ENCODE assay signal across 19 cellular contexts in genomic region chr17:72409405-72410002, GRCh38.
DNase-seq lines count a peak whose midpoint lies in the region; ATAC-seq, FAIRE-seq and TF ChIP-seq lines count a peak whose summit lies in the region.
"Had no signal": no experiment of that assay in that cellular context is flagged by ENCODE, and none has a peak within 500 bp of the region (broad histone marks: within the 10 kb centered on the region; RNA-seq: fewer than 3 reads in every experiment).

No MANE protein-coding gene starts in this region.

- H3K9me1 ChIP-seq in K562 (ENCODE audit: control insufficient read depth, insufficient read depth, low read length): no peaks in the 10 kb centered on the region

- H3K9me3 Mint-ChIP-seq in activated naive CD8-positive, alpha-beta T cell treated with anti-CD3 and anti-CD28 coated beads, Interleukin-2, amount 50 U/mL, for 24 hours: peaks cover 12% of the 10 kb centered on the region
- H3K9me3 Mint-ChIP-seq: activated CD4-positive, alpha-beta T cell treated with anti-CD3 and anti-CD28 coated beads, Interleukin-2, amount 10 ng/mL, durations not matched to agents 7 days and 5 days had no signal

- no peak for TF ChIP-seq RAD21 in HCT116 (IDR thresholded peaks at IDR 0.05; ENCODE audit: low read depth)
- no peak for TF ChIP-seq RAD21 in K562 (CRISPR knock-in tag; conservative IDR thresholded peaks at IDR 0.05 in 1 of 2, IDR thresholded peaks at IDR 0.05 in 1 of 2)

- no peaks in the 10 kb centered on the region for H3K36me3 Mint-ChIP-seq in activated naive CD8-positive, alpha-beta T cell treated with anti-CD3 and anti-CD28 coated beads, Interleukin-2, amount 50 U/mL, for 24 hours (ENCODE audit: low read depth)

- H3K9me3 ChIP-seq in HCT116 (ENCODE audit: control insufficient read depth in 1 of 2, insufficient read depth in 1 of 2, low read depth in 1 of 2, low read length in 2 of 2): no peaks in the 10 kb centered on the region
- no peaks in the 10 kb centered on the region for H3K9me3 ChIP-seq in K562 (replicated peaks; ENCODE audit: control insufficient read depth, insufficient read depth, low read depth, low read length)
- H3K9me3 ChIP-seq: ovary, testis had no signal

- no TSS peak for BruUV-seq in HCT116 (replicated peaks; lab: Mats Ljungman, UMichigan)
- no TSS peak for BruUV-seq in K562 (replicated peaks; lab: Mats Ljungman, UMichigan)

- H3K27ac Mint-ChIP-seq in activated naive CD8-positive, alpha-beta T cell treated with anti-CD3 and anti-CD28 coated beads, Interleukin-2, amount 50 U/mL, for 24 hours: no peak overlapping the region
- H3K27ac Mint-ChIP-seq: activated CD4-positive, alpha-beta T cell treated with anti-CD3 and anti-CD28 coated beads, Interleukin-2, amount 10 ng/mL, durations not matched to agents 7 days and 5 days had no signal

- POLR2A ChIA-PET in HCT116 (lab: Charles Lee) (interaction anchor here (1.1 to 6.0 kb wide), 5 partner anchors 7 to 289 kb away, joined by 4 to 20 read pairs (median 8); partner anchors contain the start of gene SOX9), K562 (lab: Yijun Ruan, JAX) (no interaction called here)

- H4K20me1 ChIP-seq in HCT116 (ENCODE audit: insufficient read depth): no peaks in the 10 kb centered on the region
- no peaks in the 10 kb centered on the region for H4K20me1 ChIP-seq in K562 (replicated peaks; ENCODE audit: control insufficient read depth, insufficient read depth, low read length)

- ATAC-seq in HCT116 (no peak), K562 (no peak), GM21723 (IDR thresholded peaks at IDR 0.05; ENCODE audit: unreplicated experiment) (no peak), GM21619 (IDR thresholded peaks at IDR 0.05; ENCODE audit: unreplicated experiment) (no peak), HG02840 (IDR thresholded peaks at IDR 0.05; ENCODE audit: low FRiP score, unreplicated experiment) (no peak)
- no peak for ATAC-seq in activated naive CD8-positive, alpha-beta T cell treated with anti-CD3 and anti-CD28 coated beads, Interleukin-2, amount 50 U/mL, for 24 hours

- H3K4me3 ChIP-seq in HCT116 (replicated peaks in 1 of 2; ENCODE audit: low read depth in 1 of 2, low read length in 2 of 2) (no peak overlapping the region), K562 (no peak overlapping the region)
- H3K4me3 ChIP-seq: coronary artery, ovary, testis had no signal

- TF ChIP-seq EP300 in K562 (IDR thresholded peaks at IDR 0.05; ENCODE audit: low read length): no peak

- RAD21 ChIA-PET in HCT116 (lab: Charles Lee; ENCODE audit: low non-redundant PET in 1 of 2, low total read pairs in 2 of 2, uncharacterized antibody in 2 of 2, unreplicated experiment in 2 of 2): no interaction called here

- H3K79me2 ChIP-seq in HCT116 (ENCODE audit: insufficient read depth, low read length): peaks cover 33% of the 10 kb centered on the region; the same call in 1 of the 2 replicates
- no peaks in the 10 kb centered on the region for H3K79me2 ChIP-seq in K562 (ENCODE audit: control insufficient read depth, insufficient read depth, low read length)

- TF ChIP-seq POLR2A in GM12891 (IDR thresholded peaks at IDR 0.05; ENCODE audit: low read depth, low read length) (no peak), HCT116 (IDR thresholded peaks at IDR 0.05; ENCODE audit: borderline replicate concordance, extremely low read depth, insufficient read depth, insufficient read length) (no peak), K562 (conservative IDR thresholded peaks at IDR 0.05) (no peak)

- FAIRE-seq in GM12891 (lab: Jason Lieb, UNC) (no peak), K562 (lab: Jason Lieb, UNC) (no peak)

- WGBS in K562 (ENCODE audit: insufficient coverage, low coverage, missing lambda C conversion rate): 0% methylated on average over 2 of the region's 2 CpGs

- H3K27ac ChIP-seq in HCT116 (ENCODE audit: low read depth, low read length): no peak overlapping the region; the same call in 1 of the 2 replicates
- H3K27ac ChIP-seq in K562 (ENCODE audit: extremely low read depth, low read depth, low read length): no peak overlapping the region
- H3K27ac ChIP-seq: coronary artery, ovary, testis had no signal

- H3K27me3 ChIP-seq in HCT116 (ENCODE audit: insufficient read depth, low read length) (no peaks in the 10 kb centered on the region), K562 (ENCODE audit: control insufficient read depth in 2 of 2, insufficient read depth in 2 of 2, low read length in 2 of 2) (no peaks in the 10 kb centered on the region; a peak in 1 of 5 replicates)
- H3K27me3 ChIP-seq: ovary, testis had no signal

- CTCF ChIA-PET in HCT116 (lab: Charles Lee) (interaction anchor here (1.3 kb wide), 1 partner anchor 22 kb away, joined by 4 read pairs; no protein-coding TSS in a partner anchor), K562 (lab: Yijun Ruan, JAX; ENCODE audit: low intra/inter-chr PET ratio) (no interaction called here)

- H3K36me3 ChIP-seq in HCT116 (ENCODE audit: control insufficient read depth in 1 of 2, insufficient read depth in 2 of 2, low read length in 2 of 2) (no peaks in the 10 kb centered on the region), K562 (ENCODE audit: control insufficient read depth, insufficient read depth, low read length) (no peaks in the 10 kb centered on the region)
- H3K36me3 ChIP-seq: ovary had no signal

- intact Hi-C loops in HCT116 (cut with micrococcal nuclease) (no loop called here), K562 (cut with micrococcal nuclease) (no loop called here)

- H3K4me2 ChIP-seq in HCT116 (ENCODE audit: low read length) (peak overlapping the region; percentile 77; the same call in 1 of the 2 replicates), K562 (ENCODE audit: insufficient read depth, low read length) (no peak overlapping the region)

- DNase-seq in GM12891 (ENCODE audit: insufficient read length, low spot score): no peak
- DNase-seq in HCT116 (ENCODE audit: low read depth, low spot score): no peak
- DNase-seq in NAMALWA (ENCODE audit: low spot score): peak; percentile 20
- no peak for DNase-seq in K562 (ENCODE audit: extremely low read depth in 1 of 4, low spot score in 3 of 4)
- no peak for DNase-seq in activated naive CD8-positive, alpha-beta T cell treated with anti-CD3 and anti-CD28 coated beads, Interleukin-2, amount 50 U/mL, for 24 hours
- DNase-seq: activated CD4-positive, alpha-beta T cell treated with anti-CD3 and anti-CD28 coated beads, Interleukin-2, amount 10 ng/mL, durations not matched to agents 7 days and 5 days; activated naive CD4-positive, alpha-beta T cell treated with Interleukin-2 at 50 U/mL for 16 hours; AML-193; NCI-H1417; ovary; SHP77 treated with DMSO at 0.1 percent for 48 hours; stimulated activated CD4-positive, alpha-beta T cell treated with anti-CD3 and anti-CD28 coated beads, Interleukin-4, amount 100 ng/mL, for 24 hours; stimulated activated CD8-positive, alpha-beta memory T cell treated with anti-CD3 and anti-CD28 coated beads, Interleukin-4, amount 100 ng/mL, for 48 hours; T-helper 9 cell; testis had no signal

- no peak overlapping the region for H3K4me3 Mint-ChIP-seq in activated naive CD8-positive, alpha-beta T cell treated with anti-CD3 and anti-CD28 coated beads, Interleukin-2, amount 50 U/mL, for 24 hours
- H3K4me3 Mint-ChIP-seq: activated CD4-positive, alpha-beta T cell treated with anti-CD3 and anti-CD28 coated beads, Interleukin-2, amount 10 ng/mL, durations not matched to agents 7 days and 5 days had no signal

- H3K9ac ChIP-seq in HCT116 (ENCODE audit: low read length) (no peak overlapping the region), K562 (ENCODE audit: insufficient read depth in 1 of 2, low read depth in 2 of 2, low read length in 2 of 2) (no peak overlapping the region)

- H3K4me1 ChIP-seq in HCT116 (ENCODE audit: control insufficient read depth in 1 of 2, insufficient read depth in 2 of 2, low read length in 2 of 2) (peaks cover 90 to 99% of the 10 kb centered on the region in 2 experiments), K562 (replicated peaks in 1 of 2; ENCODE audit: control insufficient read depth in 2 of 2, insufficient read depth in 2 of 2, low read length in 2 of 2) (no peaks in the 10 kb centered on the region)

- H3K9me2 ChIP-seq in HCT116 (ENCODE audit: insufficient read depth): no peaks in the 10 kb centered on the region

- in situ Hi-C loops in K562 (cut with MboI): no loop called here

- H2AFZ ChIP-seq in HCT116 (ENCODE audit: low read depth, low read length, poor library complexity, severe bottlenecking): no peak overlapping the region
- H2AFZ ChIP-seq in K562 (ENCODE audit: low read depth, low read length): no peak overlapping the region

- no peaks in the 10 kb centered on the region for H3K4me1 Mint-ChIP-seq in activated naive CD8-positive, alpha-beta T cell treated with anti-CD3 and anti-CD28 coated beads, Interleukin-2, amount 50 U/mL, for 24 hours
- H3K4me1 Mint-ChIP-seq: activated CD4-positive, alpha-beta T cell treated with anti-CD3 and anti-CD28 coated beads, Interleukin-2, amount 10 ng/mL, durations not matched to agents 7 days and 5 days had no signal

- no peaks in the 10 kb centered on the region for H3K27me3 Mint-ChIP-seq in activated naive CD8-positive, alpha-beta T cell treated with anti-CD3 and anti-CD28 coated beads, Interleukin-2, amount 50 U/mL, for 24 hours
- H3K27me3 Mint-ChIP-seq: activated CD4-positive, alpha-beta T cell treated with anti-CD3 and anti-CD28 coated beads, Interleukin-2, amount 10 ng/mL, durations not matched to agents 7 days and 5 days had no signal

- TF ChIP-seq CTCF in HCT116 (IDR thresholded peaks at IDR 0.05 in 2 of 3, conservative IDR thresholded peaks at IDR 0.05 in 1 of 3; ENCODE audit: borderline replicate concordance in 1 of 3, insufficient read depth in 1 of 3, low read depth in 2 of 3, low read length in 2 of 3) (no peak), K562 (IDR thresholded peaks at IDR 0.05 in 2 of 3, conservative IDR thresholded peaks at IDR 0.05 in 1 of 3; ENCODE audit: insufficient read depth in 2 of 3, low read depth in 1 of 3, low read length in 3 of 3) (no peak)

TF ChIP-seq in GM12891, 5 proteins besides CTCF, POLR2A, EP300 and RAD21:
- TF ChIP-seq PAX5 (IDR thresholded peaks at IDR 0.05; ENCODE audit: insufficient read depth, low read length, severe bottlenecking) (no peak), SPI1 (IDR thresholded peaks at IDR 0.05; ENCODE audit: low read depth, low read length) (0 out of 2 replicates have a peak, but pooled peaks have one; percentile 13)

TF ChIP-seq in HCT116, 20 proteins besides CTCF, POLR2A, EP300 and RAD21 (continues in another document):
- TF ChIP-seq ATF3 (IDR thresholded peaks at IDR 0.05): no peak
- TF ChIP-seq SIN3A (IDR thresholded peaks at IDR 0.05; ENCODE audit: low read depth): no peak
- TF ChIP-seq SRF (IDR thresholded peaks at IDR 0.05; ENCODE audit: low read depth): no peak

TF ChIP-seq in K562, 482 proteins besides CTCF, POLR2A, EP300 and RAD21 (continues in another document):
- TF ChIP-seq SPI1 (IDR thresholded peaks at IDR 0.05; ENCODE audit: borderline replicate concordance, low read depth, low read length): no peak
